16 cellular contexts compared by ENCODE assay signal in genomic region chr16:9124444-9124843, GRCh38. TPM values are rescaled to one million over a fixed set of nuclear protein-coding genes. Genes with fewer than 3 reads are reported as not detected.
DNase-seq lines count a peak whose midpoint lies in the region; ATAC-seq and TF ChIP-seq lines count a peak whose summit lies in the region.
"Had no signal": no experiment of that assay in that cellular context is flagged by ENCODE, and none has a peak within 500 bp of the region (broad histone marks: within the 10 kb centered on the region; RNA-seq: fewer than 3 reads in every experiment).

No MANE protein-coding gene starts in this region.

- peaks cover 46% of the 10 kb centered on the region for H3K4me1 Mint-ChIP-seq in activated naive CD4-positive, alpha-beta T cell treated with anti-CD3 and anti-CD28 coated beads, Interleukin-2, amount 10 ng/mL, durations not matched to agents 7 days and 5 days

- H3K9me3 Mint-ChIP-seq in activated naive CD4-positive, alpha-beta T cell treated with anti-CD3 and anti-CD28 coated beads, Interleukin-2, amount 10 ng/mL, durations not matched to agents 7 days and 5 days, result no peaks in the 10 kb centered on the region

- H3K4me2 ChIP-seq in PC-3 (ENCODE audit: low read length) (peak overlapping the region; percentile 41), GM23248 (ENCODE audit: unreplicated experiment) (no peak overlapping the region)

- H3K27ac ChIP-seq in PC-3 (ENCODE audit: low read length), result peak overlapping the region; percentile 48; the same call in 1 of the 2 replicates
- H3K27ac ChIP-seq in colonic mucosa, result peak overlapping the region; percentile 83
- peak overlapping the region; percentile 40 to 68 (median 56) for H3K27ac ChIP-seq in gastrocnemius medialis
- H3K27ac ChIP-seq in GM23248, result no peak overlapping the region

- peak overlapping the region; percentile 42 for H3K27ac Mint-ChIP-seq in activated naive CD4-positive, alpha-beta T cell treated with anti-CD3 and anti-CD28 coated beads, Interleukin-2, amount 10 ng/mL, durations not matched to agents 7 days and 5 days

- H4K20me1 ChIP-seq in PC-3 (ENCODE audit: low read length) (0 out of 2 replicates have a peak, but pooled peaks cover 5% of the 10 kb centered on the region), GM23248 (ENCODE audit: insufficient read depth) (peaks cover 24% of the 10 kb centered on the region)

- peaks cover 25% of the 10 kb centered on the region for H3K36me3 Mint-ChIP-seq in activated naive CD4-positive, alpha-beta T cell treated with anti-CD3 and anti-CD28 coated beads, Interleukin-2, amount 10 ng/mL, durations not matched to agents 7 days and 5 days

- intact Hi-C loops in PC-3 (cut with micrococcal nuclease) (no loop called here), colonic mucosa (cut with DNase I) (no loop called here), gastrocnemius medialis (cut with DNase I; ENCODE audit: low total_unique reads) (no loop called here)

- H3K27me3 Mint-ChIP-seq in activated naive CD4-positive, alpha-beta T cell treated with anti-CD3 and anti-CD28 coated beads, Interleukin-2, amount 10 ng/mL, durations not matched to agents 7 days and 5 days, result no peaks in the 10 kb centered on the region

- H3K9ac ChIP-seq in PC-3 (ENCODE audit: low read length) (no peak overlapping the region), colonic mucosa (ENCODE audit: low read depth in 2 of 2, low read length in 2 of 2) (no peak overlapping the region), GM23248 (no peak overlapping the region)

- TF ChIP-seq CTCF in PC-3 (conservative IDR thresholded peaks at IDR 0.05; ENCODE audit: low read depth, low read length), result no peak
- no peak for TF ChIP-seq CTCF in colonic mucosa (IDR thresholded peaks at IDR 0.05)
- no peak for TF ChIP-seq CTCF in gastrocnemius medialis (IDR thresholded peaks at IDR 0.05 in 4 of 5, conservative IDR thresholded peaks at IDR 0.05 in 1 of 5)

- no peak for TF ChIP-seq POLR2A in gastrocnemius medialis (IDR thresholded peaks at IDR 0.05)

- ATAC-seq in PC-3 (no peak), gastrocnemius medialis (no peak)

- H3K79me2 ChIP-seq in PC-3 (ENCODE audit: low read length) (peaks cover 48% of the 10 kb centered on the region), GM23248 (ENCODE audit: insufficient read depth) (peaks cover 95% of the 10 kb centered on the region)

- H2AFZ ChIP-seq in PC-3 (ENCODE audit: low read length), result no peak overlapping the region
- H2AFZ ChIP-seq in GM23248, result no peak overlapping the region

- WGBS in GM23248 (ENCODE audit: low coverage in 1 of 2, low lambda C conversion rate in 2 of 2, missing lambda C conversion rate in 2 of 2), 2 experiments, result 92 to 93% methylated on average over 7 of the region's 7 CpGs

- in situ Hi-C loops in gastrocnemius medialis (cut with MboI; ENCODE audit: low sequenced_read_pairs in 4 of 4), result no loop called here
- in situ Hi-C loops in GM23248 (cut with MboI), result no loop called here

- DNase-seq in activated naive CD4-positive, alpha-beta T cell treated with anti-CD3 and anti-CD28 coated beads, Interleukin-2, amount 10 ng/mL, durations not matched to agents 7 days and 5 days, result no peak
- DNase-seq in activated naive CD4-positive, alpha-beta T cell treated with anti-CD3 and anti-CD28 coated beads, Interleukin-2, amount 50 U/mL, for 16 hours, result no peak
- DNase-seq in PC-3 (no peak), colonic mucosa (no peak), gastrocnemius medialis (no peak), GM23248 (no peak), DMS153 treated with DMSO at 0.1 percent for 48 hours (lab: John Stamatoyannopoulos, UW; ENCODE audit: unreplicated experiment) (no peak), NCI-H345 treated with DMSO at 0.1 percent for 48 hours (lab: John Stamatoyannopoulos, UW; ENCODE audit: unreplicated experiment) (no peak)
- DNase-seq: activated CD4-positive, alpha-beta T cell treated with anti-CD3 and anti-CD28 coated beads, Interleukin-2, amount 50 U/mL, for 48 hours; activated effector memory CD4-positive, alpha-beta T cell treated with anti-CD3 and anti-CD28 coated beads, Interleukin-2, amount 50 U/mL, for 16 hours; dermis blood vessel endothelial cell; kidney glomerular epithelial cell; NCI-H1436 treated with DMSO at 0.1 percent for 48 hours; NCI-H345 had no signal

- POLR2A ChIA-PET in PC-3 (lab: Charles Lee; ENCODE audit: unreplicated experiment), result no interaction called here

- H3K27me3 ChIP-seq in PC-3 (ENCODE audit: low read length), result no peaks in the 10 kb centered on the region
- H3K27me3 ChIP-seq in colonic mucosa, result no peaks in the 10 kb centered on the region
- no peaks in the 10 kb centered on the region for H3K27me3 ChIP-seq in gastrocnemius medialis
- no peaks in the 10 kb centered on the region for H3K27me3 ChIP-seq in GM23248 (replicated peaks; ENCODE audit: insufficient read depth)
- H3K27me3 ChIP-seq: body of pancreas, heart right ventricle had no signal

- H3K4me3 ChIP-seq in PC-3 (ENCODE audit: low read length) (no peak overlapping the region), colonic mucosa (no peak overlapping the region), gastrocnemius medialis (no peak overlapping the region), GM23248 (no peak overlapping the region)
- H3K4me3 ChIP-seq: body of pancreas, heart right ventricle had no signal

- H3K4me1 ChIP-seq in PC-3 (ENCODE audit: insufficient read depth, low read length) (peaks cover 30% of the 10 kb centered on the region), colonic mucosa (peaks cover 17% of the 10 kb centered on the region), gastrocnemius medialis (peaks cover 47 to 52% of the 10 kb centered on the region in 2 donors), GM23248 (ENCODE audit: insufficient read depth) (peaks cover 29% of the 10 kb centered on the region)

- CTCF ChIA-PET in activated naive CD4-positive, alpha-beta T cell treated with anti-CD3 and anti-CD28 coated beads, Interleukin-2, amount 10 ng/mL, durations not matched to agents 7 days and 5 days (lab: Charles Lee), result interaction anchor here (1.9 kb wide), 1 partner anchor 14 kb away, joined by 10 read pairs; no protein-coding TSS in a partner anchor
- CTCF ChIA-PET in PC-3 (lab: Charles Lee), result no interaction called here

- H3F3A ChIP-seq in PC-3 (ENCODE audit: low read length, unreplicated experiment) (no peaks in the 10 kb centered on the region), GM23248 (ENCODE audit: insufficient read depth) (peaks cover 52% of the 10 kb centered on the region)

- H3K9me2 ChIP-seq in PC-3 (replicated peaks; ENCODE audit: low read length), result no peaks in the 10 kb centered on the region
- no peaks in the 10 kb centered on the region for H3K9me2 ChIP-seq in GM23248 (ENCODE audit: insufficient read depth)

- H3K36me3 ChIP-seq in PC-3 (ENCODE audit: low read depth, low read length), result no peaks in the 10 kb centered on the region
- H3K36me3 ChIP-seq in colonic mucosa, result no peaks in the 10 kb centered on the region
- H3K36me3 ChIP-seq in gastrocnemius medialis, result no peaks in the 10 kb centered on the region
- peaks cover 31% of the 10 kb centered on the region for H3K36me3 ChIP-seq in GM23248 (ENCODE audit: low read depth)

- TSS peak; percentile 4 for BruUV-seq in PC-3 (replicated peaks; lab: Mats Ljungman, UMichigan)

- H3K4me3 Mint-ChIP-seq in activated naive CD4-positive, alpha-beta T cell treated with anti-CD3 and anti-CD28 coated beads, Interleukin-2, amount 10 ng/mL, durations not matched to agents 7 days and 5 days, result no peak overlapping the region

- H3K9me3 ChIP-seq in PC-3 (ENCODE audit: low read length) (no peaks in the 10 kb centered on the region), colonic mucosa (no peaks in the 10 kb centered on the region), gastrocnemius medialis (no peaks in the 10 kb centered on the region), GM23248 (ENCODE audit: low read depth) (no peaks in the 10 kb centered on the region)
- H3K9me3 ChIP-seq: body of pancreas, heart right ventricle had no signal

RNA-seq across cellular contexts. Expression of gene HAPSTR1, which starts 33.0 kb away (rescaled TPM):
- total RNA-seq in PC-3 (2014; rRNA removed) (24.4 and 28.6 TPM in 2 replicates), colonic mucosa (10 to 100 TPM; 50.2 to 57.0 TPM), gastrocnemius medialis (10 to 100 TPM; 55.0 to 65.0 (median 60.9) TPM)
- 79.2 and 85.5 TPM in 2 replicates for total RNA-seq in GM23248 (2014; rRNA removed; shearing (Covaris generic))
- 11.7 and 12.0 TPM in 2 replicates for polyA plus RNA-seq in GM23248 (2016; fragmentation: Nextera tagmentation; extraction: Ambion mirVana)
